In genomic region chr5:161001604-161002003, GRCh38 we compare ENCODE assay signal across 18 cellular contexts.
DNase-seq lines count a peak whose midpoint lies in the region; ATAC-seq and FAIRE-seq lines count a peak whose summit lies in the region.
"Had no signal": no experiment of that assay in that cellular context is flagged by ENCODE, and none has a peak within 500 bp of the region (broad histone marks: within the 10 kb centered on the region; RNA-seq: fewer than 3 reads in every experiment).

No MANE protein-coding gene starts in this region.

- no peak overlapping the region for H3K4me3 Mint-ChIP-seq in stimulated activated naive CD8-positive, alpha-beta T cell treated with anti-CD3 and anti-CD28 coated beads, Interleukin-15, amount 100 ng/mL, for 72 hours
- H3K4me3 Mint-ChIP-seq: activated CD4-positive, alpha-beta T cell treated with anti-CD3 and anti-CD28 coated beads, Interleukin-2, amount 10 ng/mL, durations not matched to agents 7 days and 5 days; CD8-positive, alpha-beta memory T cell had no signal

- ATAC-seq in GM18502 (IDR thresholded peaks at IDR 0.05; ENCODE audit: poor library complexity, unreplicated experiment), result peak; percentile 90
- peak; percentile 78 for ATAC-seq in GM19452 (IDR thresholded peaks at IDR 0.05; ENCODE audit: unreplicated experiment)
- ATAC-seq in HG02642 (IDR thresholded peaks at IDR 0.05; ENCODE audit: poor library complexity, unreplicated experiment), result peak; percentile 80
- peak; percentile 83 for ATAC-seq in HG03378 (IDR thresholded peaks at IDR 0.05; ENCODE audit: unreplicated experiment)
- ATAC-seq in stimulated activated naive CD8-positive, alpha-beta T cell treated with anti-CD3 and anti-CD28 coated beads, Interleukin-15, amount 100 ng/mL, for 72 hours, result no peak
- no peak for ATAC-seq in GM19397 (IDR thresholded peaks at IDR 0.05; ENCODE audit: unreplicated experiment)
- ATAC-seq: A549 had no signal

- no peak for FAIRE-seq in RCC 7860 (lab: Jason Lieb, UNC)

- H3K27me3 Mint-ChIP-seq in stimulated activated naive CD8-positive, alpha-beta T cell treated with anti-CD3 and anti-CD28 coated beads, Interleukin-15, amount 100 ng/mL, for 72 hours, result no peaks in the 10 kb centered on the region
- H3K27me3 Mint-ChIP-seq: activated CD4-positive, alpha-beta T cell treated with anti-CD3 and anti-CD28 coated beads, Interleukin-2, amount 10 ng/mL, durations not matched to agents 7 days and 5 days had no signal

- no peaks in the 10 kb centered on the region for H3K4me1 Mint-ChIP-seq in stimulated activated naive CD8-positive, alpha-beta T cell treated with anti-CD3 and anti-CD28 coated beads, Interleukin-15, amount 100 ng/mL, for 72 hours
- H3K4me1 Mint-ChIP-seq: activated CD4-positive, alpha-beta T cell treated with anti-CD3 and anti-CD28 coated beads, Interleukin-2, amount 10 ng/mL, durations not matched to agents 7 days and 5 days; CD8-positive, alpha-beta memory T cell had no signal

- DNase-seq in RCC 7860 (ENCODE audit: low spot score) (no peak), NCI-H2227 treated with DMSO at 0.1 percent for 48 hours (lab: John Stamatoyannopoulos, UW) (no peak)
- DNase-seq in stimulated activated naive CD8-positive, alpha-beta T cell treated with anti-CD3 and anti-CD28 coated beads, Interleukin-15, amount 100 ng/mL, for 72 hours, result no peak
- DNase-seq: activated CD4-positive, alpha-beta T cell treated with anti-CD3 and anti-CD28 coated beads, Interleukin-2, amount 10 ng/mL, durations not matched to agents 7 days and 5 days; anterior cingulate cortex; CD8-positive, alpha-beta memory T cell; HCEC 1CT; kidney; midbrain; SIG-M5; small intestine; T-helper 9 cell had no signal

- H3K9me3 Mint-ChIP-seq in stimulated activated naive CD8-positive, alpha-beta T cell treated with anti-CD3 and anti-CD28 coated beads, Interleukin-15, amount 100 ng/mL, for 72 hours, result peaks cover 12 to 35% of the 10 kb centered on the region in 2 donors

- H3K27ac Mint-ChIP-seq in stimulated activated naive CD8-positive, alpha-beta T cell treated with anti-CD3 and anti-CD28 coated beads, Interleukin-15, amount 100 ng/mL, for 72 hours, result no peak overlapping the region
- H3K27ac Mint-ChIP-seq: activated CD4-positive, alpha-beta T cell treated with anti-CD3 and anti-CD28 coated beads, Interleukin-2, amount 10 ng/mL, durations not matched to agents 7 days and 5 days; CD8-positive, alpha-beta memory T cell had no signal

Comparison
In these comparisons a context has a peak if more than half of its experiments do, and no peak if none do; other contexts are left out.
1. ATAC-seq: peak in GM18502 (single experiment), GM19452 (single experiment), HG02642 (single experiment) and HG03378 (single experiment); none in stimulated activated naive CD8-positive, alpha-beta T cell treated with anti-CD3 and anti-CD28 coated beads, Interleukin-15, amount 100 ng/mL, for 72 hours (single experiment) and GM19397 (single experiment).